ENCODE assay signal across 1 cellular context in the genomic region with DNA sequence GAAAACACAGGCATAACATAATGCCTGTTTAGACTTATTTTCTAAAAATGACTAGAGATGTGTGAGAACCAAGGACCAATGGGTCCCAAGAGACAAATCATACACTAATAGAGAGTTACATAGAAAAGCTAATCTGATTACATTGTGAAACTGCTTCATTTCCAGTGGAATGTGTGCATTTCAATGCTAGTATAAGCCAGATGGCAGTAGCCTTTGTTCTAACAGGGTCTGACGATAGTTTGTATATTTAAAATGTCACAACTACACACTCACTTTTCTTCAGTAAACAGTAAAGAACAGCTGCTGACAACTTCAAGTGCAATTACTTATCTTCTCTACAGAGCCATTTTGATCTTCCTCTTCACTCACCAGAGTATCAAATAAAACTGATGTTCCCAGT.
TF ChIP-seq lines count a peak whose summit lies in the region.

No MANE protein-coding gene starts in this region.

TF ChIP-seq in GM23338, 12 proteins besides CTCF, POLR2A, EP300 and RAD21 (continued from another document):
- TF ChIP-seq, protein P1, sequence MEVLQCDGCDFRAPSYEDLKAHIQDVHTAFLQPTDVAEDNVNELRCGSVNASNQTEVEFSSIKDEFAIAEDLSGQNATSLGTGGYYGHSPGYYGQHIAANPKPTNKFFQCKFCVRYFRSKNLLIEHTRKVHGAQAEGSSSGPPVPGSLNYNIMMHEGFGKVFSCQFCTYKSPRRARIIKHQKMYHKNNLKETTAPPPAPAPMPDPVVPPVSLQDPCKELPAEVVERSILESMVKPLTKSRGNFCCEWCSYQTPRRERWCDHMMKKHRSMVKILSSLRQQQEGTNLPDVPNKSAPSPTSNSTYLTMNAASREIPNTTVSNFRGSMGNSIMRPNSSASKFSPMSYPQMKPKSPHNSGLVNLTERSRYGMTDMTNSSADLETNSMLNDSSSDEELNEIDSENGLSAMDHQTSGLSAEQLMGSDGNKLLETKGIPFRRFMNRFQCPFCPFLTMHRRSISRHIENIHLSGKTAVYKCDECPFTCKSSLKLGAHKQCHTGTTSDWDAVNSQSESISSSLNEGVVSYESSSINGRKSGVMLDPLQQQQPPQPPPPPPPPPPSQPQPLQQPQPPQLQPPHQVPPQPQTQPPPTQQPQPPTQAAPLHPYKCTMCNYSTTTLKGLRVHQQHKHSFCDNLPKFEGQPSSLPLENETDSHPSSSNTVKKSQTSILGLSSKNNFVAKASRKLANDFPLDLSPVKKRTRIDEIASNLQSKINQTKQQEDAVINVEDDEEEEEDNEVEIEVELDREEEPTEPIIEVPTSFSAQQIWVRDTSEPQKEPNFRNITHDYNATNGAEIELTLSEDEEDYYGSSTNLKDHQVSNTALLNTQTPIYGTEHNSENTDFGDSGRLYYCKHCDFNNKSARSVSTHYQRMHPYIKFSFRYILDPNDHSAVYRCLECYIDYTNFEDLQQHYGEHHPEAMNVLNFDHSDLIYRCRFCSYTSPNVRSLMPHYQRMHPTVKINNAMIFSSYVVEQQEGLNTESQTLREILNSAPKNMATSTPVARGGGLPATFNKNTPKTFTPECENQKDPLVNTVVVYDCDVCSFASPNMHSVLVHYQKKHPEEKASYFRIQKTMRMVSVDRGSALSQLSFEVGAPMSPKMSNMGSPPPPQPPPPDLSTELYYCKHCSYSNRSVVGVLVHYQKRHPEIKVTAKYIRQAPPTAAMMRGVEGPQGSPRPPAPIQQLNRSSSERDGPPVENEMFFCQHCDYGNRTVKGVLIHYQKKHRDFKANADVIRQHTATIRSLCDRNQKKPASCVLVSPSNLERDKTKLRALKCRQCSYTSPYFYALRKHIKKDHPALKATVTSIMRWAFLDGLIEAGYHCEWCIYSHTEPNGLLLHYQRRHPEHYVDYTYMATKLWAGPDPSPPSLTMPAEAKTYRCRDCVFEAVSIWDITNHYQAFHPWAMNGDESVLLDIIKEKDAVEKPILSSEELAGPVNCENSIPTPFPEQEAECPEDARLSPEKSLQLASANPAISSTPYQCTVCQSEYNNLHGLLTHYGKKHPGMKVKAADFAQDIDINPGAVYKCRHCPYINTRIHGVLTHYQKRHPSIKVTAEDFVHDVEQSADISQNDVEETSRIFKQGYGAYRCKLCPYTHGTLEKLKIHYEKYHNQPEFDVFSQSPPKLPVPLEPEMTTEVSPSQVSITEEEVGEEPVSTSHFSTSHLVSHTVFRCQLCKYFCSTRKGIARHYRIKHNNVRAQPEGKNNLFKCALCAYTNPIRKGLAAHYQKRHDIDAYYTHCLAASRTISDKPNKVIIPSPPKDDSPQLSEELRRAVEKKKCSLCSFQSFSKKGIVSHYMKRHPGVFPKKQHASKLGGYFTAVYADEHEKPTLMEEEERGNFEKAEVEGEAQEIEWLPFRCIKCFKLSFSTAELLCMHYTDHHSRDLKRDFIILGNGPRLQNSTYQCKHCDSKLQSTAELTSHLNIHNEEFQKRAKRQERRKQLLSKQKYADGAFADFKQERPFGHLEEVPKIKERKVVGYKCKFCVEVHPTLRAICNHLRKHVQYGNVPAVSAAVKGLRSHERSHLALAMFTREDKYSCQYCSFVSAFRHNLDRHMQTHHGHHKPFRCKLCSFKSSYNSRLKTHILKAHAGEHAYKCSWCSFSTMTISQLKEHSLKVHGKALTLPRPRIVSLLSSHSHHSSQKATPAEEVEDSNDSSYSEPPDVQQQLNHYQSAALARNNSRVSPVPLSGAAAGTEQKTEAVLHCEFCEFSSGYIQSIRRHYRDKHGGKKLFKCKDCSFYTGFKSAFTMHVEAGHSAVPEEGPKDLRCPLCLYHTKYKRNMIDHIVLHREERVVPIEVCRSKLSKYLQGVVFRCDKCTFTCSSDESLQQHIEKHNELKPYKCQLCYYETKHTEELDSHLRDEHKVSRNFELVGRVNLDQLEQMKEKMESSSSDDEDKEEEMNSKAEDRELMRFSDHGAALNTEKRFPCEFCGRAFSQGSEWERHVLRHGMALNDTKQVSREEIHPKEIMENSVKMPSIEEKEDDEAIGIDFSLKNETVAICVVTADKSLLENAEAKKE (CRISPR knock-in tag; IDR thresholded peaks at IDR 0.05): no peak
- TF ChIP-seq EZH2 (IDR thresholded peaks at IDR 0.05; ENCODE audit: low read depth, unreplicated experiment): no peak
- TF ChIP-seq, protein P2, sequence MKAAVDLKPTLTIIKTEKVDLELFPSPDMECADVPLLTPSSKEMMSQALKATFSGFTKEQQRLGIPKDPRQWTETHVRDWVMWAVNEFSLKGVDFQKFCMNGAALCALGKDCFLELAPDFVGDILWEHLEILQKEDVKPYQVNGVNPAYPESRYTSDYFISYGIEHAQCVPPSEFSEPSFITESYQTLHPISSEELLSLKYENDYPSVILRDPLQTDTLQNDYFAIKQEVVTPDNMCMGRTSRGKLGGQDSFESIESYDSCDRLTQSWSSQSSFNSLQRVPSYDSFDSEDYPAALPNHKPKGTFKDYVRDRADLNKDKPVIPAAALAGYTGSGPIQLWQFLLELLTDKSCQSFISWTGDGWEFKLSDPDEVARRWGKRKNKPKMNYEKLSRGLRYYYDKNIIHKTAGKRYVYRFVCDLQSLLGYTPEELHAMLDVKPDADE (IDR thresholded peaks at IDR 0.05): no peak
- TF ChIP-seq STAT1 (IDR thresholded peaks at IDR 0.05; ENCODE audit: unreplicated experiment): no peak
